Comparison of ENCODE assay signal across 11 cellular contexts in genomic region chr18:76564117-76564516, GRCh38.
A peak's percentile ranks its signal among the peaks of the same experiment; 100 is the strongest.
DNase-seq lines count a peak whose midpoint lies in the region; TF ChIP-seq lines count a peak whose summit lies in the region.
"Had no signal": no experiment of that assay in that cellular context is flagged by ENCODE, and none has a peak within 500 bp of the region (broad histone marks: within the 10 kb centered on the region; RNA-seq: fewer than 3 reads in every experiment).

No MANE protein-coding gene starts in this region.

- in situ Hi-C loops in mammary epithelial cell (cut with MboI; ENCODE audit: low sequenced_read_pairs in 2 of 2), result no loop called here

- H3K27me3 ChIP-seq in ACC112 (ENCODE audit: insufficient read depth, low read length) (no peaks in the 10 kb centered on the region), mammary epithelial cell (ENCODE audit: insufficient read depth, low read length) (no peaks in the 10 kb centered on the region)

- no peaks in the 10 kb centered on the region for H4K20me1 ChIP-seq in mammary epithelial cell (ENCODE audit: insufficient read depth, low read length)

- no peaks in the 10 kb centered on the region for H3K36me3 Mint-ChIP-seq in nephron (ENCODE audit: low read depth)
- H3K36me3 Mint-ChIP-seq: CD8-positive, alpha-beta T cell had no signal

- no TSS peak for BruUV-seq in mammary epithelial cell (replicated peaks; lab: Mats Ljungman, UMichigan)

- peaks cover 18% of the 10 kb centered on the region for H3K9me3 ChIP-seq in mammary epithelial cell (replicated peaks; ENCODE audit: insufficient read depth, low read length)

- H3K4me3 ChIP-seq in ACC112 (ENCODE audit: low read depth, low read length), result peak overlapping the region; percentile 80
- peak overlapping the region in 2 of 3 experiments; percentile 11 to 37 for H3K4me3 ChIP-seq in mammary epithelial cell (replicated peaks in 1 of 3; ENCODE audit: insufficient read depth in 1 of 3, low read depth in 2 of 3, low read length in 3 of 3)
- no peak overlapping the region for H3K4me3 ChIP-seq in coronary artery

- dilution Hi-C loops in mammary epithelial cell (cut with HindIII; ENCODE audit: low sequenced_read_pairs), result no loop called here

- H3K36me3 ChIP-seq in ACC112 (ENCODE audit: insufficient read depth, low read length) (no peaks in the 10 kb centered on the region), mammary epithelial cell (ENCODE audit: insufficient read depth, low read length) (no peaks in the 10 kb centered on the region)

- H3K27ac ChIP-seq in ACC112 (ENCODE audit: low read depth, low read length) (peak overlapping the region; percentile 91), mammary epithelial cell (ENCODE audit: insufficient read depth, low read depth, low read length) (peak overlapping the region; percentile 92), coronary artery (peak overlapping the region in 1 of 2 donors; percentile 85)

- H3K27me3 Mint-ChIP-seq in nephron (ENCODE audit: low read depth), result peaks cover 4% of the 10 kb centered on the region

- CTCF ChIA-PET in mammary epithelial cell (lab: Charles Lee; ENCODE audit: low non-redundant PET), result no interaction called here

- WGBS in mammary epithelial cell (ENCODE audit: low coverage, missing lambda C conversion rate), result 6% methylated on average over 8 of the region's 8 CpGs

- H3K4me1 ChIP-seq in ACC112 (ENCODE audit: control insufficient read depth, insufficient read depth, low read length, unreplicated experiment), result peaks cover 18% of the 10 kb centered on the region
- peaks cover 45% of the 10 kb centered on the region for H3K4me1 ChIP-seq in mammary epithelial cell (ENCODE audit: insufficient read depth, low read length)

- H2AFZ ChIP-seq in ACC112 (ENCODE audit: low read length, unreplicated experiment), result no peak overlapping the region
- peak overlapping the region; percentile 76 for H2AFZ ChIP-seq in mammary epithelial cell (ENCODE audit: low read depth, low read length)

- H3K9ac ChIP-seq in mammary epithelial cell (ENCODE audit: insufficient read depth, low read length), result peak overlapping the region; percentile 71

- DNase-seq in LHCN-M2 (ENCODE audit: low read depth), result peak; percentile 30
- DNase-seq in mammary epithelial cell, result peak; percentile 91
- DNase-seq in T1000 (lab: John Stamatoyannopoulos, UW), result no peak
- no peak for DNase-seq in coronary artery (ENCODE audit: low spot score)
- no peak for DNase-seq in activated CD4-positive, CD25-positive, alpha-beta regulatory T cell treated with anti-CD3 and anti-CD28 coated beads, Interleukin-2, amount 50 U/mL, for 72 hours
- no peak for DNase-seq in amygdala (lab: John Stamatoyannopoulos, UW)
- DNase-seq: CD8-positive, alpha-beta T cell; NCI-H1694; stimulated activated naive CD8-positive, alpha-beta T cell treated with anti-CD3 and anti-CD28 coated beads, Interleukin-15, Interleukin-2, amounts not matched to agents 100 U/mL and 50 U/mL, for 24 hours had no signal

- peak overlapping the region; percentile 88 for H3K4me2 ChIP-seq in mammary epithelial cell (ENCODE audit: insufficient read depth, low read depth, low read length)

- H3K79me2 ChIP-seq in ACC112 (ENCODE audit: control insufficient read depth, insufficient read depth, low read length, unreplicated experiment) (no peaks in the 10 kb centered on the region), mammary epithelial cell (ENCODE audit: insufficient read depth, low read length) (peaks cover 14% of the 10 kb centered on the region)

- TF ChIP-seq CTCF in mammary epithelial cell (conservative IDR thresholded peaks at IDR 0.05 in 1 of 2, IDR thresholded peaks at IDR 0.05 in 1 of 2; ENCODE audit: extremely low read depth in 1 of 2, insufficient read depth in 1 of 2, low read depth in 1 of 2, low read length in 2 of 2), result no peak
- TF ChIP-seq CTCF in nephron (IDR thresholded peaks at IDR 0.05; ENCODE audit: unreplicated experiment in 3 of 3), result no peak
- no peak for TF ChIP-seq CTCF in coronary artery (IDR thresholded peaks at IDR 0.05)

- H3K4me1 Mint-ChIP-seq in nephron, result peaks cover 17% of the 10 kb centered on the region

- no peak overlapping the region for H3K4me3 Mint-ChIP-seq in nephron
- H3K4me3 Mint-ChIP-seq: CD8-positive, alpha-beta T cell had no signal

- H3K27ac Mint-ChIP-seq in nephron, result peak overlapping the region; percentile 68 to 86 (median 73)
- H3K27ac Mint-ChIP-seq: CD8-positive, alpha-beta T cell had no signal

- H3K9me3 Mint-ChIP-seq in nephron, result peaks cover 2% of the 10 kb centered on the region
- H3K9me3 Mint-ChIP-seq: CD8-positive, alpha-beta T cell had no signal

- intact Hi-C loops in mammary epithelial cell (cut with micrococcal nuclease), result loop anchor here (2.0 kb wide), 3 partner anchors 29 to 71 kb away; no protein-coding TSS in a partner anchor

Comparison
In these comparisons a context has a peak if more than half of its experiments do, and no peak if none do; other contexts are left out.
1. DNase-seq: peak in LHCN-M2 (single experiment) and mammary epithelial cell (single experiment); none in T1000 (single experiment), coronary artery (single experiment), activated CD4-positive, CD25-positive, alpha-beta regulatory T cell treated with anti-CD3 and anti-CD28 coated beads, Interleukin-2, amount 50 U/mL, for 72 hours (single experiment) and amygdala (0 of 56).